In the genomic region with DNA sequence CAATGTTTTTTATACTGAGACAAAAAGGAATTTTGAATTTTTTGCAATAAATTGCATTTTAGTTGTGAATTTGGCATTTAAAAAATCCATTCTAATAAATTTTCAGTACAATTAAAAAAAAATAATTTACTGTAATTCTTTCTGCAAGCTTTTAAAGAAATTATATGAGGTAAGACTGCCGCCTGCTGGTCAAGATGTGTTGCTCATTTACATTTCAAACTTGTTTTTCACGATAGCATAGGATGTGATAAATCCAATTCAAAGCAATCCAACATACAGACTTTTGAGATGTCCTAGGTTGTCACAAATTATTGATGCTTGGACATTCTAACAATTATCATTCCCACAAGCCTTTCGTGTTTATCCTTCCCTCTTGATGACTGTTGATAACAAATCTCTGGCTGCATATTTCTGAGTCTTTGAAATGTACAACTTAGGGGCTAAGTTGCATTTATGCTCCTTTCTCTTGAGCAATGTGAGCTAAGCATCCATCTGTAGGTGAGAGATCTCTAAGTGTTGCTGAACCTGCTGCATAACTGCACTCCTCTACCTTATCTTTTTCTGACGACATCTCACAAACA, we compare ENCODE assay signal across 8 cellular contexts. TPM values are rescaled to one million over a fixed set of nuclear protein-coding genes. Genes with fewer than 3 reads are reported as not detected.
A peak's percentile ranks its signal among the peaks of the same experiment; 100 is the strongest.
DNase-seq lines count a peak whose midpoint lies in the region; ATAC-seq, FAIRE-seq and TF ChIP-seq lines count a peak whose summit lies in the region.

No MANE protein-coding gene starts in this region.

- no peaks in the 10 kb centered on the region for H3K4me1 ChIP-seq in naive thymus-derived CD4-positive, alpha-beta T cell (ENCODE audit: control insufficient read depth in 2 of 2, insufficient read depth in 2 of 2, low read length in 2 of 2)
- no peaks in the 10 kb centered on the region for H3K4me1 ChIP-seq in upper lobe of right lung

- DNase-seq in AG10803 (ENCODE audit: low read depth), result peak; percentile 71
- DNase-seq in GM18507 (ENCODE audit: extremely low spot score, insufficient read length, low read depth), result no peak
- DNase-seq in NCI-H2196 (lab: John Stamatoyannopoulos, UW; ENCODE audit: unreplicated experiment), result peak; percentile 14
- peak; percentile 73 for DNase-seq in activated CD4-positive, alpha-beta T cell treated with anti-CD3 and anti-CD28 coated beads, Interleukin-2, amount 10 ng/mL, durations not matched to agents 7 days and 5 days
- peak; percentile 10 to 68 (median 51) for DNase-seq in naive thymus-derived CD4-positive, alpha-beta T cell
- DNase-seq in upper lobe of right lung, result no peak

- no peaks in the 10 kb centered on the region for H3K36me3 Mint-ChIP-seq in activated CD4-positive, alpha-beta T cell treated with anti-CD3 and anti-CD28 coated beads, Interleukin-2, amount 10 ng/mL, durations not matched to agents 7 days and 5 days (ENCODE audit: low read depth)
- no peaks in the 10 kb centered on the region for H3K36me3 Mint-ChIP-seq in naive thymus-derived CD4-positive, alpha-beta T cell
- no peaks in the 10 kb centered on the region for H3K36me3 Mint-ChIP-seq in stimulated activated memory B cell treated with anti-CD40 and anti-IgM and Interleukin-4, amounts not matched to agents 10 μg/mL and 1 μg/mL and 100 μg/mL, for 72 hours

- no peaks in the 10 kb centered on the region for H3K27me3 Mint-ChIP-seq in activated CD4-positive, alpha-beta T cell treated with anti-CD3 and anti-CD28 coated beads, Interleukin-2, amount 10 ng/mL, durations not matched to agents 7 days and 5 days
- H3K27me3 Mint-ChIP-seq in naive thymus-derived CD4-positive, alpha-beta T cell, result peaks cover 0 to 3% (median 0%) of the 10 kb centered on the region in 5 donors
- H3K27me3 Mint-ChIP-seq in stimulated activated memory B cell treated with anti-CD40 and anti-IgM and Interleukin-4, amounts not matched to agents 10 μg/mL and 1 μg/mL and 100 μg/mL, for 72 hours, result no peaks in the 10 kb centered on the region

- no peaks in the 10 kb centered on the region for H3K9me3 ChIP-seq in naive thymus-derived CD4-positive, alpha-beta T cell (ENCODE audit: control insufficient read depth in 2 of 3, low read length in 3 of 3)
- no peaks in the 10 kb centered on the region for H3K9me3 ChIP-seq in upper lobe of right lung

- no peaks in the 10 kb centered on the region for H3K4me1 Mint-ChIP-seq in activated CD4-positive, alpha-beta T cell treated with anti-CD3 and anti-CD28 coated beads, Interleukin-2, amount 10 ng/mL, durations not matched to agents 7 days and 5 days
- no peaks in the 10 kb centered on the region for H3K4me1 Mint-ChIP-seq in naive thymus-derived CD4-positive, alpha-beta T cell
- no peaks in the 10 kb centered on the region for H3K4me1 Mint-ChIP-seq in stimulated activated memory B cell treated with anti-CD40 and anti-IgM and Interleukin-4, amounts not matched to agents 10 μg/mL and 1 μg/mL and 100 μg/mL, for 72 hours

- H3K4me3 Mint-ChIP-seq in activated CD4-positive, alpha-beta T cell treated with anti-CD3 and anti-CD28 coated beads, Interleukin-2, amount 10 ng/mL, durations not matched to agents 7 days and 5 days, result no peak overlapping the region
- no peak overlapping the region for H3K4me3 Mint-ChIP-seq in naive thymus-derived CD4-positive, alpha-beta T cell
- no peak overlapping the region for H3K4me3 Mint-ChIP-seq in stimulated activated memory B cell treated with anti-CD40 and anti-IgM and Interleukin-4, amounts not matched to agents 10 μg/mL and 1 μg/mL and 100 μg/mL, for 72 hours

- POLR2A ChIA-PET in activated CD4-positive, alpha-beta T cell treated with anti-CD3 and anti-CD28 coated beads, Interleukin-2, amount 10 ng/mL, durations not matched to agents 7 days and 5 days (lab: Charles Lee), result no interaction called here
- POLR2A ChIA-PET in naive thymus-derived CD4-positive, alpha-beta T cell (lab: Charles Lee), result no interaction called here

- CTCF ChIA-PET in activated CD4-positive, alpha-beta T cell treated with anti-CD3 and anti-CD28 coated beads, Interleukin-2, amount 10 ng/mL, durations not matched to agents 7 days and 5 days (lab: Charles Lee), result interaction anchor here (0.6 to 1.3 kb wide), 3 partner anchors 8 to 434 kb away, joined by 3 read pairs; no protein-coding TSS in a partner anchor
- CTCF ChIA-PET in naive thymus-derived CD4-positive, alpha-beta T cell (lab: Charles Lee), result interaction anchor here (0.7 to 2.4 kb wide), 5 partner anchors 23 to 1697 kb away, joined by 3 to 34 read pairs (median 5); no protein-coding TSS in a partner anchor

- no peaks in the 10 kb centered on the region for H3K9me3 Mint-ChIP-seq in activated CD4-positive, alpha-beta T cell treated with anti-CD3 and anti-CD28 coated beads, Interleukin-2, amount 10 ng/mL, durations not matched to agents 7 days and 5 days
- H3K9me3 Mint-ChIP-seq in naive thymus-derived CD4-positive, alpha-beta T cell, result no peaks in the 10 kb centered on the region
- H3K9me3 Mint-ChIP-seq in stimulated activated memory B cell treated with anti-CD40 and anti-IgM and Interleukin-4, amounts not matched to agents 10 μg/mL and 1 μg/mL and 100 μg/mL, for 72 hours, result no peaks in the 10 kb centered on the region

- H3K4me3 ChIP-seq in AG10803 (ENCODE audit: low read length) (no peak overlapping the region), upper lobe of right lung (no peak overlapping the region)
- H3K4me3 ChIP-seq in naive thymus-derived CD4-positive, alpha-beta T cell (ENCODE audit: low read length), result no peak overlapping the region

- FAIRE-seq in GM18507 (lab: Jason Lieb, UNC), result peak; percentile 74
- FAIRE-seq in endometrium (lab: Jason Lieb, UNC), result peak; percentile 92

- no peak overlapping the region for H3K27ac Mint-ChIP-seq in activated CD4-positive, alpha-beta T cell treated with anti-CD3 and anti-CD28 coated beads, Interleukin-2, amount 10 ng/mL, durations not matched to agents 7 days and 5 days
- H3K27ac Mint-ChIP-seq in naive thymus-derived CD4-positive, alpha-beta T cell, result peak overlapping the region in 1 of 9 donors; percentile 77
- H3K27ac Mint-ChIP-seq in stimulated activated memory B cell treated with anti-CD40 and anti-IgM and Interleukin-4, amounts not matched to agents 10 μg/mL and 1 μg/mL and 100 μg/mL, for 72 hours, result no peak overlapping the region

- H3K27ac ChIP-seq in naive thymus-derived CD4-positive, alpha-beta T cell (ENCODE audit: low read depth, low read length), result no peak overlapping the region
- H3K27ac ChIP-seq in upper lobe of right lung, result no peak overlapping the region

- no peaks in the 10 kb centered on the region for H3K36me3 ChIP-seq in naive thymus-derived CD4-positive, alpha-beta T cell (ENCODE audit: control insufficient read depth in 2 of 3, insufficient read depth in 3 of 3, low read length in 3 of 3)
- no peaks in the 10 kb centered on the region for H3K36me3 ChIP-seq in upper lobe of right lung

- TF ChIP-seq CTCF in AG10803 (conservative IDR thresholded peaks at IDR 0.05; ENCODE audit: low read length) (peak; percentile 79), upper lobe of right lung (IDR thresholded peaks at IDR 0.05) (peak; percentile 82)

- intact Hi-C loops in naive thymus-derived CD4-positive, alpha-beta T cell (cut with micrococcal nuclease), result loop anchor here (1.0 to 10.0 kb wide), 6 partner anchors 21 to 1863 kb away; a partner anchor contains a TSS
- intact Hi-C loops in upper lobe of right lung (cut with DNase I), result no loop called here

- peak; percentile 48 for ATAC-seq in naive thymus-derived CD4-positive, alpha-beta T cell
- peak; percentile 49 for ATAC-seq in upper lobe of right lung
- no peak for ATAC-seq in stimulated activated memory B cell treated with anti-CD40 and anti-IgM and Interleukin-4, amounts not matched to agents 10 μg/mL and 1 μg/mL and 100 μg/mL, for 72 hours

- H3K27me3 ChIP-seq in naive thymus-derived CD4-positive, alpha-beta T cell (ENCODE audit: control insufficient read depth in 2 of 2, insufficient read depth in 2 of 2, low read length in 2 of 2), result no peaks in the 10 kb centered on the region
- H3K27me3 ChIP-seq in upper lobe of right lung, result no peaks in the 10 kb centered on the region

RNA-seq across cellular contexts. Expression of a gene that starts 21.7 kb away (rescaled TPM):
- under 1 TPM; 0.27 to 0.35 TPM for total RNA-seq in activated CD4-positive, alpha-beta T cell treated with anti-CD3 and anti-CD28 coated beads, Interleukin-2, amount 10 ng/mL, durations not matched to agents 7 days and 5 days
- total RNA-seq in naive thymus-derived CD4-positive, alpha-beta T cell, result 1 to 10 TPM in 3 of 5 experiments, under 1 TPM in 2; 0.05 to 2.0 (median 1.1) TPM
- polyA plus RNA-seq in naive thymus-derived CD4-positive, alpha-beta T cell, result under 1 TPM; 0.23 to 0.47 TPM
- 9.6 TPM for total RNA-seq in upper lobe of right lung

RNA-seq across cellular contexts. Expression of a gene that starts 41.9 kb away (rescaled TPM):
- not detected for total RNA-seq in activated CD4-positive, alpha-beta T cell treated with anti-CD3 and anti-CD28 coated beads, Interleukin-2, amount 10 ng/mL, durations not matched to agents 7 days and 5 days
- not detected for total RNA-seq in naive thymus-derived CD4-positive, alpha-beta T cell
- not detected for polyA plus RNA-seq in naive thymus-derived CD4-positive, alpha-beta T cell
- total RNA-seq in upper lobe of right lung, result 8.9 TPM

Comparison
In these comparisons a context has a peak if more than half of its experiments do, and no peak if none do; other contexts are left out.
1. DNase-seq: peak in AG10803 (single experiment), NCI-H2196 (single experiment), activated CD4-positive, alpha-beta T cell treated with anti-CD3 and anti-CD28 coated beads, Interleukin-2, amount 10 ng/mL, durations not matched to agents 7 days and 5 days (single experiment) and naive thymus-derived CD4-positive, alpha-beta T cell (9 of 9); none in GM18507 (single experiment) and upper lobe of right lung (single experiment).